1 cellular context compared by ENCODE assay signal in genomic region chr21:41361053-41361785, GRCh38.
A peak's percentile ranks its signal among the peaks of the same experiment; 100 is the strongest.
TF ChIP-seq lines count a peak whose summit lies in the region.

No MANE protein-coding gene starts in this region.

TF ChIP-seq in HepG2, 621 proteins besides CTCF, POLR2A, EP300 and RAD21 (continues in another document):
- TF ChIP-seq PHF21A (CRISPR knock-in tag; IDR thresholded peaks at IDR 0.05): 0 out of 2 replicates have a peak, but pooled peaks have one; percentile 6
- TF ChIP-seq ZNF609 (CRISPR knock-in tag; IDR thresholded peaks at IDR 0.05; ENCODE audit: borderline replicate concordance): no peak
- TF ChIP-seq HMGXB3 (CRISPR knock-in tag; IDR thresholded peaks at IDR 0.05; ENCODE audit: borderline replicate concordance): no peak
- TF ChIP-seq BRF2 (CRISPR knock-in tag; IDR thresholded peaks at IDR 0.05): no peak
- 0 out of 2 replicates have a peak, but pooled peaks have one; percentile 14 for TF ChIP-seq ZNF574 (CRISPR knock-in tag; IDR thresholded peaks at IDR 0.05)
- TF ChIP-seq ZNF33A (CRISPR knock-in tag; IDR thresholded peaks at IDR 0.05; ENCODE audit: borderline replicate concordance): no peak
- no peak for TF ChIP-seq FOXO1 (CRISPR knock-in tag; IDR thresholded peaks at IDR 0.05)
- TF ChIP-seq ZBTB34 (CRISPR knock-in tag; IDR thresholded peaks at IDR 0.05): no peak
- peak; percentile 31; the same call in 1 of the 2 replicates for TF ChIP-seq BHLHE40 (IDR thresholded peaks at IDR 0.05; ENCODE audit: low read length)
- TF ChIP-seq MAX (IDR thresholded peaks at IDR 0.05): peak; percentile 76
- peak; percentile 69 for TF ChIP-seq HNF4A (CRISPR knock-in tag; IDR thresholded peaks at IDR 0.05)
- TF ChIP-seq U2AF2 (IDR thresholded peaks at IDR 0.05; ENCODE audit: low read depth, low read length): no peak
- TF ChIP-seq PHF20 (CRISPR knock-in tag; IDR thresholded peaks at IDR 0.05): no peak
- TF ChIP-seq ZNF12 (CRISPR knock-in tag; IDR thresholded peaks at IDR 0.05): no peak
- peak; percentile 9; the same call in 1 of the 2 replicates for TF ChIP-seq ARID5B (CRISPR knock-in tag; IDR thresholded peaks at IDR 0.05)
- no peak for TF ChIP-seq PAWR (CRISPR knock-in tag; IDR thresholded peaks at IDR 0.05; ENCODE audit: borderline replicate concordance)
- TF ChIP-seq ZBTB1 (CRISPR knock-in tag; IDR thresholded peaks at IDR 0.05; ENCODE audit: borderline replicate concordance): no peak
- no peak for TF ChIP-seq SP2 (CRISPR knock-in tag; IDR thresholded peaks at IDR 0.05)
- TF ChIP-seq ZNF766 (CRISPR knock-in tag; IDR thresholded peaks at IDR 0.05; ENCODE audit: borderline replicate concordance): 0 out of 2 replicates have a peak, but pooled peaks have one; percentile 32
- TF ChIP-seq ZNF558 (CRISPR knock-in tag; IDR thresholded peaks at IDR 0.05; ENCODE audit: borderline replicate concordance): no peak
- TF ChIP-seq GATAD2A (CRISPR knock-in tag; IDR thresholded peaks at IDR 0.05): peak; percentile 41; the same call in 1 of the 2 replicates
- peak; percentile 12; the same call in 1 of the 2 replicates for TF ChIP-seq TAF1 (CRISPR knock-in tag; IDR thresholded peaks at IDR 0.05)
- no peak for TF ChIP-seq RBFOX2 (IDR thresholded peaks at IDR 0.05; ENCODE audit: low read depth, low read length)
- peak; percentile 60 for TF ChIP-seq MYC (CRISPR knock-in tag; IDR thresholded peaks at IDR 0.05; ENCODE audit: borderline replicate concordance)
- TF ChIP-seq ZNF710 (CRISPR knock-in tag; IDR thresholded peaks at IDR 0.05; ENCODE audit: borderline replicate concordance): no peak
- peak; percentile 58; the same call in 1 of the 2 replicates for TF ChIP-seq ZNF687 (CRISPR knock-in tag; IDR thresholded peaks at IDR 0.05)
- TF ChIP-seq HNRNPL (IDR thresholded peaks at IDR 0.05; ENCODE audit: low read depth, low read length): peak; percentile 79; the same call in 1 of the 2 replicates
